Comparison of ENCODE assay signal across 2 cellular contexts in genomic region chr17:76849160-76849559, GRCh38. TPM values are rescaled to one million over a fixed set of nuclear protein-coding genes. Genes with fewer than 3 reads are reported as not detected.
"Had no signal": no experiment of that assay in that cellular context is flagged by ENCODE, and none has a peak within 500 bp of the region (broad histone marks: within the 10 kb centered on the region; RNA-seq: fewer than 3 reads in every experiment).

No MANE protein-coding gene starts in this region.

RNA-seq across cellular contexts. Expression of gene MGAT5B, which starts 19.0 kb away (rescaled TPM):
- total RNA-seq: natural killer cell, skeletal muscle tissue had no signal
